In the genomic region with DNA sequence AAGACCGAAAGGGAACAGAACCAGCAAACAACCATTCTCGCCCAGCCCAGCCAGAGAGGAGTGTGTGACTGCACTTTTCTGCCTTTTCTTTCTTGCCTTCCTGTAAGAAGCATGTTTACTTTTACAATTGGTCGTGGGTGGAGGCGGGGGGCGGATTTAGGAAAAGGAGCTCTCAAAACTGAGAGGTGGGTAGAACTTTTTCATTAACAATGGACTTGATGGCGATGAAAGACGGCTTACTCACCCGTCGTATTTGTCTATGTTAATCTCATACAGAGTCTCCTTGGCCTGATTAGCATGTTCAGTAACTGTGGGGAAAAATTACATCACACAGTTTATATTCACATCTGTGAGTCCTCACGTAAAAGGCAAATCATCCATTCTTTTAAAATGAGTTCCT, we compare ENCODE assay signal across 1 cellular context.
TF ChIP-seq lines count a peak whose summit lies in the region.

No MANE protein-coding gene starts in this region.

TF ChIP-seq in GM23338, 12 proteins besides CTCF, POLR2A, EP300 and RAD21 (continued from another document):
- TF ChIP-seq, protein P1, sequence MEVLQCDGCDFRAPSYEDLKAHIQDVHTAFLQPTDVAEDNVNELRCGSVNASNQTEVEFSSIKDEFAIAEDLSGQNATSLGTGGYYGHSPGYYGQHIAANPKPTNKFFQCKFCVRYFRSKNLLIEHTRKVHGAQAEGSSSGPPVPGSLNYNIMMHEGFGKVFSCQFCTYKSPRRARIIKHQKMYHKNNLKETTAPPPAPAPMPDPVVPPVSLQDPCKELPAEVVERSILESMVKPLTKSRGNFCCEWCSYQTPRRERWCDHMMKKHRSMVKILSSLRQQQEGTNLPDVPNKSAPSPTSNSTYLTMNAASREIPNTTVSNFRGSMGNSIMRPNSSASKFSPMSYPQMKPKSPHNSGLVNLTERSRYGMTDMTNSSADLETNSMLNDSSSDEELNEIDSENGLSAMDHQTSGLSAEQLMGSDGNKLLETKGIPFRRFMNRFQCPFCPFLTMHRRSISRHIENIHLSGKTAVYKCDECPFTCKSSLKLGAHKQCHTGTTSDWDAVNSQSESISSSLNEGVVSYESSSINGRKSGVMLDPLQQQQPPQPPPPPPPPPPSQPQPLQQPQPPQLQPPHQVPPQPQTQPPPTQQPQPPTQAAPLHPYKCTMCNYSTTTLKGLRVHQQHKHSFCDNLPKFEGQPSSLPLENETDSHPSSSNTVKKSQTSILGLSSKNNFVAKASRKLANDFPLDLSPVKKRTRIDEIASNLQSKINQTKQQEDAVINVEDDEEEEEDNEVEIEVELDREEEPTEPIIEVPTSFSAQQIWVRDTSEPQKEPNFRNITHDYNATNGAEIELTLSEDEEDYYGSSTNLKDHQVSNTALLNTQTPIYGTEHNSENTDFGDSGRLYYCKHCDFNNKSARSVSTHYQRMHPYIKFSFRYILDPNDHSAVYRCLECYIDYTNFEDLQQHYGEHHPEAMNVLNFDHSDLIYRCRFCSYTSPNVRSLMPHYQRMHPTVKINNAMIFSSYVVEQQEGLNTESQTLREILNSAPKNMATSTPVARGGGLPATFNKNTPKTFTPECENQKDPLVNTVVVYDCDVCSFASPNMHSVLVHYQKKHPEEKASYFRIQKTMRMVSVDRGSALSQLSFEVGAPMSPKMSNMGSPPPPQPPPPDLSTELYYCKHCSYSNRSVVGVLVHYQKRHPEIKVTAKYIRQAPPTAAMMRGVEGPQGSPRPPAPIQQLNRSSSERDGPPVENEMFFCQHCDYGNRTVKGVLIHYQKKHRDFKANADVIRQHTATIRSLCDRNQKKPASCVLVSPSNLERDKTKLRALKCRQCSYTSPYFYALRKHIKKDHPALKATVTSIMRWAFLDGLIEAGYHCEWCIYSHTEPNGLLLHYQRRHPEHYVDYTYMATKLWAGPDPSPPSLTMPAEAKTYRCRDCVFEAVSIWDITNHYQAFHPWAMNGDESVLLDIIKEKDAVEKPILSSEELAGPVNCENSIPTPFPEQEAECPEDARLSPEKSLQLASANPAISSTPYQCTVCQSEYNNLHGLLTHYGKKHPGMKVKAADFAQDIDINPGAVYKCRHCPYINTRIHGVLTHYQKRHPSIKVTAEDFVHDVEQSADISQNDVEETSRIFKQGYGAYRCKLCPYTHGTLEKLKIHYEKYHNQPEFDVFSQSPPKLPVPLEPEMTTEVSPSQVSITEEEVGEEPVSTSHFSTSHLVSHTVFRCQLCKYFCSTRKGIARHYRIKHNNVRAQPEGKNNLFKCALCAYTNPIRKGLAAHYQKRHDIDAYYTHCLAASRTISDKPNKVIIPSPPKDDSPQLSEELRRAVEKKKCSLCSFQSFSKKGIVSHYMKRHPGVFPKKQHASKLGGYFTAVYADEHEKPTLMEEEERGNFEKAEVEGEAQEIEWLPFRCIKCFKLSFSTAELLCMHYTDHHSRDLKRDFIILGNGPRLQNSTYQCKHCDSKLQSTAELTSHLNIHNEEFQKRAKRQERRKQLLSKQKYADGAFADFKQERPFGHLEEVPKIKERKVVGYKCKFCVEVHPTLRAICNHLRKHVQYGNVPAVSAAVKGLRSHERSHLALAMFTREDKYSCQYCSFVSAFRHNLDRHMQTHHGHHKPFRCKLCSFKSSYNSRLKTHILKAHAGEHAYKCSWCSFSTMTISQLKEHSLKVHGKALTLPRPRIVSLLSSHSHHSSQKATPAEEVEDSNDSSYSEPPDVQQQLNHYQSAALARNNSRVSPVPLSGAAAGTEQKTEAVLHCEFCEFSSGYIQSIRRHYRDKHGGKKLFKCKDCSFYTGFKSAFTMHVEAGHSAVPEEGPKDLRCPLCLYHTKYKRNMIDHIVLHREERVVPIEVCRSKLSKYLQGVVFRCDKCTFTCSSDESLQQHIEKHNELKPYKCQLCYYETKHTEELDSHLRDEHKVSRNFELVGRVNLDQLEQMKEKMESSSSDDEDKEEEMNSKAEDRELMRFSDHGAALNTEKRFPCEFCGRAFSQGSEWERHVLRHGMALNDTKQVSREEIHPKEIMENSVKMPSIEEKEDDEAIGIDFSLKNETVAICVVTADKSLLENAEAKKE (CRISPR knock-in tag; IDR thresholded peaks at IDR 0.05) = no peak
- no peak for TF ChIP-seq ZNF331 (CRISPR knock-in tag; IDR thresholded peaks at IDR 0.05; ENCODE audit: low read depth)
- TF ChIP-seq, protein P2, sequence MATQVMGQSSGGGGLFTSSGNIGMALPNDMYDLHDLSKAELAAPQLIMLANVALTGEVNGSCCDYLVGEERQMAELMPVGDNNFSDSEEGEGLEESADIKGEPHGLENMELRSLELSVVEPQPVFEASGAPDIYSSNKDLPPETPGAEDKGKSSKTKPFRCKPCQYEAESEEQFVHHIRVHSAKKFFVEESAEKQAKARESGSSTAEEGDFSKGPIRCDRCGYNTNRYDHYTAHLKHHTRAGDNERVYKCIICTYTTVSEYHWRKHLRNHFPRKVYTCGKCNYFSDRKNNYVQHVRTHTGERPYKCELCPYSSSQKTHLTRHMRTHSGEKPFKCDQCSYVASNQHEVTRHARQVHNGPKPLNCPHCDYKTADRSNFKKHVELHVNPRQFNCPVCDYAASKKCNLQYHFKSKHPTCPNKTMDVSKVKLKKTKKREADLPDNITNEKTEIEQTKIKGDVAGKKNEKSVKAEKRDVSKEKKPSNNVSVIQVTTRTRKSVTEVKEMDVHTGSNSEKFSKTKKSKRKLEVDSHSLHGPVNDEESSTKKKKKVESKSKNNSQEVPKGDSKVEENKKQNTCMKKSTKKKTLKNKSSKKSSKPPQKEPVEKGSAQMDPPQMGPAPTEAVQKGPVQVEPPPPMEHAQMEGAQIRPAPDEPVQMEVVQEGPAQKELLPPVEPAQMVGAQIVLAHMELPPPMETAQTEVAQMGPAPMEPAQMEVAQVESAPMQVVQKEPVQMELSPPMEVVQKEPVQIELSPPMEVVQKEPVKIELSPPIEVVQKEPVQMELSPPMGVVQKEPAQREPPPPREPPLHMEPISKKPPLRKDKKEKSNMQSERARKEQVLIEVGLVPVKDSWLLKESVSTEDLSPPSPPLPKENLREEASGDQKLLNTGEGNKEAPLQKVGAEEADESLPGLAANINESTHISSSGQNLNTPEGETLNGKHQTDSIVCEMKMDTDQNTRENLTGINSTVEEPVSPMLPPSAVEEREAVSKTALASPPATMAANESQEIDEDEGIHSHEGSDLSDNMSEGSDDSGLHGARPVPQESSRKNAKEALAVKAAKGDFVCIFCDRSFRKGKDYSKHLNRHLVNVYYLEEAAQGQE (IDR thresholded peaks at IDR 0.05; ENCODE audit: unreplicated experiment) = no peak
